Comparison of ENCODE assay signal across 8 cellular contexts in genomic region chr17:17959520-17960361, GRCh38. TPM values are rescaled to one million over a fixed set of nuclear protein-coding genes. Genes with fewer than 3 reads are reported as not detected.
DNase-seq lines count a peak whose midpoint lies in the region; ATAC-seq and TF ChIP-seq lines count a peak whose summit lies in the region.

No MANE protein-coding gene starts in this region.

- peaks cover 27 to 40% (median 39%) of the 10 kb centered on the region in 3 donors for H3K4me1 Mint-ChIP-seq in IgD-negative memory B cell
- H3K4me1 Mint-ChIP-seq in chondrocyte (ENCODE audit: low read depth): peaks cover 47% of the 10 kb centered on the region

- peak; percentile 63 for DNase-seq in activated CD8-positive, alpha-beta memory T cell treated with anti-CD3 and anti-CD28 coated beads, Interleukin-2, amount 50 U/mL, for 48 hours
- DNase-seq in activated CD8-positive, alpha-beta memory T cell treated with anti-CD3 and anti-CD28 coated beads for 24 hours: no peak
- DNase-seq in chondrocyte (ENCODE audit: low spot score) (no peak), HUDEP-2 (lab: John Stamatoyannopoulos, UW; ENCODE audit: unreplicated experiment in 76 of 76) (no peak)

- H3K27ac ChIP-seq in muscle layer of duodenum (ENCODE audit: low read length): peak overlapping the region; percentile 83

- peak overlapping the region; percentile 40 to 52 for H3K4me3 ChIP-seq in muscle layer of duodenum (ENCODE audit: low read depth in 1 of 2, low read length in 2 of 2)

- H3K36me3 ChIP-seq in muscle layer of duodenum (ENCODE audit: control insufficient read depth in 1 of 2, insufficient read depth in 2 of 2, low read length in 2 of 2): peaks cover 0 to 3% of the 10 kb centered on the region in 2 donors

- TF ChIP-seq CTCF in chondrocyte (IDR thresholded peaks at IDR 0.05): no peak

- H3K27me3 Mint-ChIP-seq in IgD-negative memory B cell: no peaks in the 10 kb centered on the region
- H3K27me3 Mint-ChIP-seq in chondrocyte (ENCODE audit: low read depth): no peaks in the 10 kb centered on the region

- H3K36me3 Mint-ChIP-seq in IgD-negative memory B cell: peaks cover 7% of the 10 kb centered on the region
- H3K36me3 Mint-ChIP-seq in chondrocyte (ENCODE audit: low read depth): peaks cover 8% of the 10 kb centered on the region

- H3K4me1 ChIP-seq in muscle layer of duodenum (ENCODE audit: control insufficient read depth in 1 of 2, insufficient read depth in 2 of 2, low read length in 2 of 2): peaks cover 18 to 24% of the 10 kb centered on the region in 2 donors

- no peaks in the 10 kb centered on the region for H3K9me3 Mint-ChIP-seq in IgD-negative memory B cell
- H3K9me3 Mint-ChIP-seq in chondrocyte (ENCODE audit: low read depth): no peaks in the 10 kb centered on the region

- H3K27me3 ChIP-seq in muscle layer of duodenum (ENCODE audit: low read depth, low read length): no peaks in the 10 kb centered on the region

- ATAC-seq in HG03025 (IDR thresholded peaks at IDR 0.05; ENCODE audit: low FRiP score, unreplicated experiment): no peak
- ATAC-seq in GM21360 (IDR thresholded peaks at IDR 0.05; ENCODE audit: unreplicated experiment): no peak

- peak overlapping the region; percentile 16 to 96 (median 88) for H3K27ac Mint-ChIP-seq in IgD-negative memory B cell
- H3K27ac Mint-ChIP-seq in chondrocyte (ENCODE audit: unreplicated experiment): peak overlapping the region; percentile 98

- H3K4me3 Mint-ChIP-seq in IgD-negative memory B cell: peak overlapping the region; percentile 52 to 88 (median 84)
- peak overlapping the region; percentile 27 for H3K4me3 Mint-ChIP-seq in chondrocyte (ENCODE audit: unreplicated experiment)

- no peaks in the 10 kb centered on the region for H3K9me3 ChIP-seq in muscle layer of duodenum (ENCODE audit: control insufficient read depth in 1 of 2, low read length in 2 of 2)

RNA-seq across cellular contexts. Expression of gene TOM1L2, which starts 12.5 kb away (rescaled TPM):
- 3.7 TPM for polyA plus RNA-seq in IgD-negative memory B cell
- 55.0 to 60.2 TPM (median 56.1 TPM) in 3 replicates for total RNA-seq in chondrocyte

RNA-seq across cellular contexts. Expression of gene DRC3, which starts 12.9 kb away (rescaled TPM):
- polyA plus RNA-seq in IgD-negative memory B cell: 0.90 TPM
- 1.2 to 2.6 TPM (median 1.5 TPM) in 3 replicates for total RNA-seq in chondrocyte
